ENCODE assay signal across 8 cellular contexts in genomic region chr6:4805553-4806307, GRCh38. TPM values are rescaled to one million over a fixed set of nuclear protein-coding genes. Genes with fewer than 3 reads are reported as not detected.
DNase-seq lines count a peak whose midpoint lies in the region; ATAC-seq, FAIRE-seq and TF ChIP-seq lines count a peak whose summit lies in the region.

No MANE protein-coding gene starts in this region.

- no peak overlapping the region for H2BK5ac ChIP-seq in H1 (ENCODE audit: low read depth, low read length)

- H3K9me3 ChIP-seq in H1 (ENCODE audit: insufficient read depth in 2 of 2, low read depth in 1 of 2, low read length in 1 of 2) = no peaks in the 10 kb centered on the region

- H2BK20ac ChIP-seq in H1 (ENCODE audit: low read length) = no peak overlapping the region

- no peak overlapping the region; a peak in 1 of 4 replicates for H3K4me2 ChIP-seq in H1 (ENCODE audit: insufficient read depth in 1 of 2, low read depth in 2 of 2, low read length in 2 of 2)

- peaks cover 22% of the 10 kb centered on the region; the same call in 1 of the 2 replicates for H3K79me1 ChIP-seq in H1 (ENCODE audit: low read depth, low read length)

- peaks cover 16% of the 10 kb centered on the region for H3K9me3 Mint-ChIP-seq in T-helper 2 cell treated with Interferon-gamma antibody and Interleukin-4, amounts not matched to agents 5 μg/mL and 100 μg/mL, for 36 hours

- peaks cover 46 to 68% of the 10 kb centered on the region in 2 experiments for H4K20me1 ChIP-seq in H1 (replicated peaks in 1 of 2; ENCODE audit: control insufficient read depth in 1 of 2, insufficient read depth in 2 of 2, low read length in 2 of 2)

- H4K5ac ChIP-seq in H1 (ENCODE audit: insufficient read length, low read depth, low read length) = no peak overlapping the region

- H3K27ac Mint-ChIP-seq in T-helper 2 cell treated with Interferon-gamma antibody and Interleukin-4, amounts not matched to agents 5 μg/mL and 100 μg/mL, for 36 hours = no peak overlapping the region

- no peak overlapping the region for H4K91ac ChIP-seq in H1 (replicated peaks; ENCODE audit: insufficient read length, low read length)

- no peak for ATAC-seq in GM21619 (IDR thresholded peaks at IDR 0.05; ENCODE audit: unreplicated experiment)

- no peak overlapping the region; a peak in 2 of 8 replicates for H3K4me3 ChIP-seq in H1 (ENCODE audit: extremely low read depth in 1 of 4, insufficient read depth in 2 of 4, low read depth in 3 of 4, low read length in 4 of 4)

- H2BK12ac ChIP-seq in H1 (ENCODE audit: low read depth, low read length) = no peak overlapping the region

- POLR2A ChIA-PET in HEK293T (lab: Yijun Ruan, JAX) = no interaction called here
- POLR2A ChIA-PET in H1 (lab: Charles Lee; ENCODE audit: partially characterized antibody) = no interaction called here

- 0 out of 2 replicates have a peak overlapping the region, but pooled peaks have one; percentile 9 for H3K18ac ChIP-seq in H1 (ENCODE audit: extremely low read depth, low read length)

- CTCF ChIA-PET in HEK293T (lab: Yijun Ruan, JAX) = no interaction called here
- CTCF ChIA-PET in H1 (lab: Charles Lee; ENCODE audit: partially characterized antibody) = interaction anchor here (0.7 to 3.4 kb wide), 13 partner anchors 16 to 442 kb away, joined by 3 to 18 read pairs (median 4); no protein-coding TSS in a partner anchor

- no peak overlapping the region for H3K23ac ChIP-seq in H1 (ENCODE audit: insufficient read length)

- WGBS in H1 (ENCODE audit: extremely low coverage in 1 of 2, insufficient coverage in 1 of 2, insufficient read length in 1 of 2, insufficient replicate concordance in 2 of 2, low coverage in 1 of 2, low lambda C conversion rate in 2 of 2, missing lambda C conversion rate in 1 of 2), 2 experiments = 67% methylated on average over 18 of the region's 18 CpGs; no CpG with 5 or more reads in 1 of the 2 experiments

- H3K4me1 Mint-ChIP-seq in T-helper 2 cell treated with Interferon-gamma antibody and Interleukin-4, amounts not matched to agents 5 μg/mL and 100 μg/mL, for 36 hours (ENCODE audit: low read depth) = peaks cover 26% of the 10 kb centered on the region

- no peaks in the 10 kb centered on the region for H3K27me3 Mint-ChIP-seq in T-helper 2 cell treated with Interferon-gamma antibody and Interleukin-4, amounts not matched to agents 5 μg/mL and 100 μg/mL, for 36 hours (ENCODE audit: low read depth)

- peaks cover 5% of the 10 kb centered on the region for H3K36me3 Mint-ChIP-seq in T-helper 2 cell treated with Interferon-gamma antibody and Interleukin-4, amounts not matched to agents 5 μg/mL and 100 μg/mL, for 36 hours (ENCODE audit: low read depth)

- peaks cover 43 to 98% of the 10 kb centered on the region in 2 experiments for H3K79me2 ChIP-seq in H1 (ENCODE audit: control insufficient read depth in 1 of 2, insufficient read depth in 2 of 2, low read length in 2 of 2)

- H3K27ac ChIP-seq in H1 (ENCODE audit: low read depth, low read length) = no peak overlapping the region

- H3K36me3 ChIP-seq in H1 (ENCODE audit: control insufficient read depth in 2 of 4, insufficient read depth in 4 of 4, low read length in 3 of 4) = 0 out of 8 replicates have a peak, but pooled peaks cover 0 to 5% (median 0%) of the 10 kb centered on the region in 4 experiments

- H3K14ac ChIP-seq in H1 (ENCODE audit: insufficient read length) = no peak overlapping the region

- peak; percentile 55 for TF ChIP-seq CTCF in D721Med (IDR thresholded peaks at IDR 0.05; ENCODE audit: insufficient read depth, missing control alignments)
- TF ChIP-seq CTCF in H1 (IDR thresholded peaks at IDR 0.05; ENCODE audit: control extremely low read depth in 1 of 3, insufficient read depth in 1 of 3, low read depth in 1 of 3, low read length in 3 of 3) = peak; percentile 68 to 91 (median 80)

- H3K4ac ChIP-seq in H1 (replicated peaks; ENCODE audit: insufficient read length, low read depth, low read length) = no peak overlapping the region

- H3K23me2 ChIP-seq in H1 (ENCODE audit: low read depth, low read length) = no peaks in the 10 kb centered on the region

- no peak overlapping the region for H2BK15ac ChIP-seq in H1 (ENCODE audit: low read length)

- no peak overlapping the region for H3K4me3 Mint-ChIP-seq in T-helper 2 cell treated with Interferon-gamma antibody and Interleukin-4, amounts not matched to agents 5 μg/mL and 100 μg/mL, for 36 hours

- no peaks in the 10 kb centered on the region for H3K27me3 ChIP-seq in H1 (replicated peaks in 1 of 4; ENCODE audit: control insufficient read depth in 3 of 4, extremely low read depth in 1 of 4, insufficient read depth in 3 of 4, low read length in 3 of 4)

- TF ChIP-seq EP300 in H1 (IDR thresholded peaks at IDR 0.05; ENCODE audit: borderline replicate concordance in 1 of 2, low read depth in 2 of 2, low read length in 2 of 2) = no peak

- H3K56ac ChIP-seq in H1 (replicated peaks; ENCODE audit: insufficient read length, low read depth, low read length) = no peak overlapping the region

- no peak overlapping the region for H2AK5ac ChIP-seq in H1 (ENCODE audit: low read depth, low read length)

- DNase-seq in D721Med (ENCODE audit: insufficient read length, low spot score) (peak; percentile 42), HEK293T (ENCODE audit: extremely low spot score) (peak; percentile 47), OCI-M1 (lab: John Stamatoyannopoulos, UW) (peak; percentile 26), H1 (ENCODE audit: low read depth in 1 of 2, low spot score in 2 of 2) (peak in 1 of 2 experiments; percentile 80), midbrain (lab: John Stamatoyannopoulos, UW) (peak; percentile 32), HuH-7.5 (ENCODE audit: low spot score) (no peak)
- no peak for DNase-seq in T-helper 2 cell treated with Interferon-gamma antibody and Interleukin-4, amounts not matched to agents 5 μg/mL and 100 μg/mL, for 36 hours (ENCODE audit: low spot score)

- TF ChIP-seq RAD21 in H1 (IDR thresholded peaks at IDR 0.05 in 1 of 2, conservative IDR thresholded peaks at IDR 0.05 in 1 of 2; ENCODE audit: low read depth in 2 of 2, low read length in 2 of 2) = peak; percentile 72 to 76

- peaks cover 5 to 19% (median 11%) of the 10 kb centered on the region in 4 experiments for H3K4me1 ChIP-seq in H1 (replicated peaks in 1 of 4; ENCODE audit: control insufficient read depth in 3 of 4, insufficient read depth in 4 of 4, low read length in 3 of 4)

- H2BK120ac ChIP-seq in H1 (replicated peaks; ENCODE audit: low read depth, low read length) = no peak overlapping the region

- FAIRE-seq in D721Med (lab: Jason Lieb, UNC) (no peak), H1 (lab: Jason Lieb, UNC) (no peak)

- no peak for TF ChIP-seq POLR2A in H1 (IDR thresholded peaks at IDR 0.05; ENCODE audit: control extremely low read depth in 1 of 2, low read depth in 2 of 2, low read length in 2 of 2)

- H3K9ac ChIP-seq in H1 (replicated peaks in 1 of 4; ENCODE audit: extremely low read depth in 1 of 4, low read depth in 3 of 4, low read length in 3 of 4) = no peak overlapping the region

- 0 out of 2 replicates have a peak overlapping the region, but pooled peaks have one; percentile 7 for H4K8ac ChIP-seq in H1 (ENCODE audit: extremely low read depth, insufficient read depth, low read length)

- no peak overlapping the region for H2AFZ ChIP-seq in H1 (ENCODE audit: low read length)

TF ChIP-seq in HEK293T, 16 proteins besides CTCF, POLR2A, EP300 and RAD21 (continues in another document):
- TF ChIP-seq FOXA1 (IDR thresholded peaks at IDR 0.05) = no peak
- TF ChIP-seq L3MBTL2 (conservative IDR thresholded peaks at IDR 0.05) = no peak
- no peak for TF ChIP-seq BHLHE40 (IDR thresholded peaks at IDR 0.05; ENCODE audit: borderline replicate concordance)
- TF ChIP-seq ARNT (IDR thresholded peaks at IDR 0.05) = no peak
- no peak for TF ChIP-seq NFRKB (IDR thresholded peaks at IDR 0.05)
- no peak for TF ChIP-seq FOXK2 (IDR thresholded peaks at IDR 0.05)
- TF ChIP-seq ZNF384 (IDR thresholded peaks at IDR 0.05) = no peak
- no peak for TF ChIP-seq ELF4 (IDR thresholded peaks at IDR 0.05)
- TF ChIP-seq TARDBP (IDR thresholded peaks at IDR 0.05) = no peak
- no peak for TF ChIP-seq HDGF (IDR thresholded peaks at IDR 0.05; ENCODE audit: borderline replicate concordance)
- no peak for TF ChIP-seq SP1 (IDR thresholded peaks at IDR 0.05)
- TF ChIP-seq CTBP1 (IDR thresholded peaks at IDR 0.05; ENCODE audit: borderline replicate concordance) = no peak
- TF ChIP-seq LEF1 (IDR thresholded peaks at IDR 0.05; ENCODE audit: borderline replicate concordance) = no peak
- TF ChIP-seq SUZ12 (IDR thresholded peaks at IDR 0.05) = no peak
- TF ChIP-seq FOXM1 (IDR thresholded peaks at IDR 0.05; ENCODE audit: borderline replicate concordance) = no peak

TF ChIP-seq in H1, 55 proteins besides CTCF, POLR2A, EP300 and RAD21 (continues in another document):
- TF ChIP-seq BCL11A (IDR thresholded peaks at IDR 0.05; ENCODE audit: low read depth in 2 of 2, low read length in 2 of 2) (no peak), RXRA (IDR thresholded peaks at IDR 0.05; ENCODE audit: insufficient read depth, low read depth, low read length) (no peak), CREB1 (IDR thresholded peaks at IDR 0.05) (peak; percentile 67), TCF12 (IDR thresholded peaks at IDR 0.05; ENCODE audit: low read depth, low read length) (0 out of 2 replicates have a peak, but pooled peaks have one; percentile 53), TEAD4 (IDR thresholded peaks at IDR 0.05; ENCODE audit: low read depth, low read length) (peak; percentile 60; the same call in 1 of the 2 replicates), GTF2F1 (IDR thresholded peaks at IDR 0.05; ENCODE audit: borderline replicate concordance, low read depth, low read length) (no peak), E2F6 (IDR thresholded peaks at IDR 0.05) (peak; percentile 59), FOSL1 (IDR thresholded peaks at IDR 0.05; ENCODE audit: insufficient read depth, low read depth, low read length) (no peak), SIX5 (IDR thresholded peaks at IDR 0.05; ENCODE audit: low read depth, low read length) (no peak), BRCA1 (IDR thresholded peaks at IDR 0.05; ENCODE audit: low read depth, low read length) (no peak)

RNA-seq across cellular contexts. Expression of gene CDYL, which starts 29.5 kb away (rescaled TPM):
- 113 and 119 TPM in 2 replicates for total RNA-seq in H1 (2021; fragmentation: NEBNext Ultra II Directional; extraction: Animal tissue kit (Norgen Biotek cat#: 25700))
- polyA plus RNA-seq in H1 (2011; rRNA removed) = 53.7 and 56.4 TPM in 2 replicates
- polyA plus RNA-seq in H1 (2011; cell fraction: cytosol; rRNA removed) = 147 TPM
- polyA plus RNA-seq in H1 (2011; cell fraction: nucleus; rRNA removed) = 71.5 TPM
- 86.0 to 106 TPM (median 98.0 TPM) in 4 replicates for polyA plus RNA-seq in H1 (2012, experiment 1 of 2)
- 14.0 TPM for polyA plus RNA-seq in H1 (2012, experiment 2 of 2)
- 92.0 TPM for polyA plus RNA-seq in H1 (2013, experiment 1 of 2)
- polyA plus RNA-seq in H1 (2013, experiment 2 of 2) = 90.7 TPM
- 90.6 and 115 TPM in 2 replicates for polyA minus RNA-seq in H1 (2011; rRNA and poly(A)+ RNA removed)
- polyA minus RNA-seq in H1 (2011; cell fraction: cytosol; rRNA and poly(A)+ RNA removed) = 79.0 TPM
- polyA minus RNA-seq in H1 (2011; cell fraction: nucleus; rRNA and poly(A)+ RNA removed) = 156 TPM

Comparison
In these comparisons a context has a peak if more than half of its experiments do, and no peak if none do; other contexts are left out.
1. DNase-seq: peak in D721Med (single experiment), HEK293T (single experiment), OCI-M1 (single experiment) and midbrain (single experiment); none in HuH-7.5 (single experiment) and T-helper 2 cell treated with Interferon-gamma antibody and Interleukin-4, amounts not matched to agents 5 μg/mL and 100 μg/mL, for 36 hours (single experiment).